Comparison of ENCODE assay signal across 8 cellular contexts in genomic region chr19:1266818-1267440, GRCh38. TPM values are rescaled to one million over a fixed set of nuclear protein-coding genes. Genes with fewer than 3 reads are reported as not detected.
DNase-seq lines count a peak whose midpoint lies in the region; ATAC-seq and TF ChIP-seq lines count a peak whose summit lies in the region.

No MANE protein-coding gene starts in this region.

- ATAC-seq in HG03175 (IDR thresholded peaks at IDR 0.05; ENCODE audit: unreplicated experiment) (peak; percentile 16), psoas muscle (peak; percentile 11 to 36 (median 28))

- H3K4me3 ChIP-seq in SJSA1 (peak overlapping the region; percentile 46), adrenal gland (peak overlapping the region in 2 of 4 donors; percentile 23 to 70), right atrium auricular region (peak overlapping the region; percentile 40 to 59), psoas muscle (peak overlapping the region; percentile 69)

- peaks cover 28% of the 10 kb centered on the region for H3K36me3 ChIP-seq in SJSA1
- peaks cover 0 to 14% of the 10 kb centered on the region in 2 donors for H3K36me3 ChIP-seq in adrenal gland (replicated peaks in 1 of 2)
- peaks cover 15% of the 10 kb centered on the region for H3K36me3 ChIP-seq in right atrium auricular region
- peaks cover 4 to 18% of the 10 kb centered on the region in 2 donors for H3K36me3 ChIP-seq in psoas muscle (ENCODE audit: insufficient read depth in 1 of 2, low read depth in 1 of 2)

- H3K27me3 ChIP-seq in SJSA1 (replicated peaks) (no peaks in the 10 kb centered on the region), adrenal gland (no peaks in the 10 kb centered on the region), right atrium auricular region (no peaks in the 10 kb centered on the region), psoas muscle (ENCODE audit: insufficient read depth in 3 of 3, low read length in 2 of 3) (no peaks in the 10 kb centered on the region)

- H3K9me3 ChIP-seq in SJSA1 (replicated peaks) = no peaks in the 10 kb centered on the region
- H3K9me3 ChIP-seq in adrenal gland (replicated peaks in 1 of 3) = no peaks in the 10 kb centered on the region
- no peaks in the 10 kb centered on the region for H3K9me3 ChIP-seq in right atrium auricular region
- H3K9me3 ChIP-seq in psoas muscle = no peaks in the 10 kb centered on the region

- WGBS in adrenal gland, 4 donors = 2 to 8% (median 2%) methylated on average over 8 to 73 of the region's 73 CpGs
- WGBS in psoas muscle, 3 donors = 1 to 2% (median 1%) methylated on average over 59 to 73 of the region's 73 CpGs

- H3K27ac ChIP-seq in SJSA1 (peak overlapping the region; percentile 74; the same call in 1 of the 2 replicates), adrenal gland (peak overlapping the region in 4 of 5 donors; percentile 71 to 100 (median 86)), right atrium auricular region (peak overlapping the region; percentile 88 to 93), psoas muscle (peak overlapping the region; percentile 85)

- intact Hi-C loops in adrenal gland (cut with DNase I) (loop anchor here in 1 of 2 donors (2.0 kb wide), 1 partner anchor 22 kb away; no protein-coding TSS in a partner anchor), psoas muscle (cut with DNase I) (loop anchor here (1.0 to 2.0 kb wide), 3 partner anchors 22 to 48 kb away; no protein-coding TSS in a partner anchor)

- TF ChIP-seq CTCF in adrenal gland (IDR thresholded peaks at IDR 0.05) (peak; percentile 76 to 99 (median 94)), right atrium auricular region (IDR thresholded peaks at IDR 0.05) (peak; percentile 96 to 99), psoas muscle (IDR thresholded peaks at IDR 0.05) (peak; percentile 98)

- peaks cover 71% of the 10 kb centered on the region for H3K4me1 ChIP-seq in SJSA1 (replicated peaks)
- peaks cover 60 to 68% of the 10 kb centered on the region in 2 donors for H3K4me1 ChIP-seq in adrenal gland (replicated peaks in 1 of 2)
- H3K4me1 ChIP-seq in right atrium auricular region = peaks cover 0 to 73% of the 10 kb centered on the region in 2 donors
- H3K4me1 ChIP-seq in psoas muscle = peaks cover 54% of the 10 kb centered on the region

- peak; percentile 60 for DNase-seq in NK-92 treated with Interleukin-12 subunit alpha and Interleukin-12 subunit beta, amount 100 ng/mL, for 24 hours (lab: John Stamatoyannopoulos, UW)
- no peak for DNase-seq in NK-92 (lab: John Stamatoyannopoulos, UW; ENCODE audit: unreplicated experiment)
- peak in 1 of 2 experiments; percentile 97 for DNase-seq in SJSA1 (ENCODE audit: low read depth in 1 of 2, low spot score in 2 of 2)
- peak; percentile 58 to 88 (median 77) for DNase-seq in adrenal gland
- no peak for DNase-seq in right atrium auricular region (ENCODE audit: low spot score)
- peak; percentile 80 to 87 for DNase-seq in psoas muscle
- no peak for DNase-seq in epidermal melanocyte (ENCODE audit: insufficient read length, low spot score)

- TF ChIP-seq POLR2A in adrenal gland (IDR thresholded peaks at IDR 0.05) = no peak

RNA-seq across cellular contexts. Expression of gene CIRBP, which starts 2.2 kb away (rescaled TPM):
- 314 and 318 TPM in 2 replicates for total RNA-seq in SJSA1 (2014; rRNA removed; shearing (Covaris generic))
- total RNA-seq in adrenal gland (1,000 to 10,000 TPM in 1 of 8 donors, 100 to 1,000 TPM in 7; 317 to 1,164 (median 685) TPM), right atrium auricular region (100 to 1,000 TPM; 288 to 385 TPM), psoas muscle (100 to 1,000 TPM; 137 to 591 (median 245) TPM)
- polyA plus RNA-seq in adrenal gland (100 to 1,000 TPM; 360 to 990 (median 737) TPM), psoas muscle (100 to 1,000 TPM; 249 to 321 (median 317) TPM)

RNA-seq across cellular contexts. Expression of gene FAM174C, which starts 8.4 kb away (rescaled TPM):
- total RNA-seq in SJSA1 (2014; rRNA removed; shearing (Covaris generic)) = 32.2 and 40.6 TPM in 2 replicates
- total RNA-seq in adrenal gland (100 to 1,000 TPM in 3 of 8 donors, 10 to 100 TPM in 5; 67.4 to 279 (median 86.5) TPM), right atrium auricular region (10 to 100 TPM; 28.9 to 29.8 TPM), psoas muscle (10 to 100 TPM in 3 of 4 donors, 1 to 10 TPM in 1; 9.0 to 18.1 (median 14.0) TPM)
- polyA plus RNA-seq in adrenal gland (100 to 1,000 TPM in 2 of 3 donors, 1 to 10 TPM in 1; 3.8 to 139 (median 123) TPM), psoas muscle (10 to 100 TPM; 21.8 to 88.8 (median 47.6) TPM)

RNA-seq across cellular contexts. Expression of gene MIDN, which starts 18.5 kb away (rescaled TPM):
- 3.7 and 7.2 TPM in 2 replicates for total RNA-seq in SJSA1 (2014; rRNA removed; shearing (Covaris generic))
- total RNA-seq in adrenal gland (100 to 1,000 TPM in 5 of 8 donors, 10 to 100 TPM in 3; 20.0 to 189 (median 113) TPM), right atrium auricular region (10 to 100 TPM; 42.1 to 42.2 TPM), psoas muscle (100 to 1,000 TPM in 3 of 4 donors, 10 to 100 TPM in 1; 84.7 to 331 (median 217) TPM)
- polyA plus RNA-seq in adrenal gland (10 to 100 TPM; 15.5 to 73.0 (median 46.8) TPM), psoas muscle (100 to 1,000 TPM in 1 of 3 donors, 10 to 100 TPM in 2; 29.2 to 147 (median 36.4) TPM)

RNA-seq across cellular contexts. Expression of gene EFNA2, which starts 18.7 kb away (rescaled TPM):
- not detected in 2 replicates for total RNA-seq in SJSA1 (2014; rRNA removed; shearing (Covaris generic))
- total RNA-seq in adrenal gland (not detected), right atrium auricular region (not detected), psoas muscle (not detected)
- polyA plus RNA-seq in adrenal gland (not detected), psoas muscle (not detected)

RNA-seq across cellular contexts. Expression of gene ATP5F1D, which starts 25.4 kb away (rescaled TPM):
- 42.4 and 68.8 TPM in 2 replicates for total RNA-seq in SJSA1 (2014; rRNA removed; shearing (Covaris generic))
- total RNA-seq in adrenal gland = 100 to 1,000 TPM in 7 of 8 donors, 10 to 100 TPM in 1; 80.2 to 435 (median 229) TPM
- polyA plus RNA-seq in adrenal gland = 1,000 to 10,000 TPM in 1 of 3 donors, 100 to 1,000 TPM in 1, 10 to 100 TPM in 1; 15.6 to 1,534 (median 925) TPM
- 100 to 1,000 TPM; 193 to 269 TPM for total RNA-seq in right atrium auricular region
- 100 to 1,000 TPM; 362 to 759 (median 472) TPM for total RNA-seq in psoas muscle
- polyA plus RNA-seq in psoas muscle = 100 to 1,000 TPM; 310 to 858 (median 690) TPM

Comparison
In these comparisons a context has a peak if more than half of its experiments do, and no peak if none do; other contexts are left out.
1. DNase-seq: peak in NK-92 treated with Interleukin-12 subunit alpha and Interleukin-12 subunit beta, amount 100 ng/mL, for 24 hours (single experiment), adrenal gland (7 of 7) and psoas muscle (2 of 2); none in NK-92 (single experiment), right atrium auricular region (single experiment) and epidermal melanocyte (single experiment).
2. Peak in every context shown above with its lines, with median percentiles within 50 percentile points of each other: H3K27ac ChIP-seq and CTCF ChIP-seq.